Comparison of ENCODE assay signal across 8 cellular contexts in the genomic region with DNA sequence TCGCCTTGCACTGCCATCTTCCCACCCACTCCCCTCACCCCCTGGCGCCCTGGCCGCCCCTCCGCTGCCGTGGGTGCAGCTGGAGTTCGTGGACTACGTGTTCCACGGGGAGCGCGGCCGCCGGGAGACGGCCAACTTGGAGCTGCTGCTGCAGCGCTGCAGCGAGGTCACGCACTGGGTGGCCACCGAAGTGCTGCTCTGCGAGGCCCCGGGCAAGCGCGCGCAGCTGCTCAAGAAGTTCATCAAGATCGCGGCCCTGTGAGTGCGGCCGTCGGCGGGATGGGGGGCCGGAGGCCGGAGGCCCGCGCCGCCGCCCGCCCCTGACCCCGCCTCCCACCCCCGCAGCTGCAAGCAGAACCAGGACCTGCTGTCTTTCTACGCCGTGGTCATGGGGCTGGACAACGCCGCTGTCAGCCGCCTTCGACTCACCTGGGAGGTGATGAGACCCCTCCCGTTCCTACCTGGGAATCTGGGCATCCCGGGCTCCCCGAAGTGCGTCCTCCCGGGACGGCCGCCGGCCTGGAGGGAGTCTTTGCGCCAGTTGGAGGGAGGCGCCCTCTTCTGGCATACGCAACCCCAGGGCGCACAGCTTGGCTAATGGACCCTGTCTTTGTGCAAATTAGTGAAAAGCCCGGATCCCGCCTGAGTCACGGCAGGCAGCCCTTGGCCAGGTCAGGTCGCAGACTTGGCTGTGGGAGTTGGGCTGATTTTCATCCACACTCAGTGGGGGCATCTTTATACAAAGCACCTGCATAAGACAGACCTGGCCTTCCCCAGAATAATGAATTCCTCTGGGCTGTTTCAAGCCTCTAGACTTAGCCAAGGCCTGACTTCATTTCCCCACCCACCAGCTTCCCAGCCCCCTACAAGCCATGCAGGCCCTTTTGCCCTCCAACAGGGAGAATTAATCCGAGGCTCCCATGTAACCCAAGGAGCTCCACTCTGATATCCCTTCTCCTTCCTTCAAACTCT. TPM values are rescaled to one million over a fixed set of nuclear protein-coding genes. Genes with fewer than 3 reads are reported as not detected.
A peak's percentile ranks its signal among the peaks of the same experiment; 100 is the strongest.
DNase-seq lines count a peak whose midpoint lies in the region; ATAC-seq and TF ChIP-seq lines count a peak whose summit lies in the region.

No MANE protein-coding gene starts in this region.

- H3K36me3 ChIP-seq in Caco-2 (ENCODE audit: control insufficient read depth, insufficient read depth, low read length): no peaks in the 10 kb centered on the region; the same call in 1 of the 2 replicates

- H3K4me3 Mint-ChIP-seq in Caco-2 (ENCODE audit: unreplicated experiment): peak overlapping the region; percentile 32
- H3K4me3 Mint-ChIP-seq in WTC11: peak overlapping the region; percentile 82

- CTCF ChIA-PET in Caco-2 (lab: Charles Lee): interaction anchor here (0.7 to 1.1 kb wide), 2 partner anchors 11 to 28 kb away, joined by 3 read pairs; partner anchors contain the start of gene WIPF2
- CTCF ChIA-PET in WTC11 (lab: Charles Lee): interaction anchor here (0.5 to 5.5 kb wide), 30 partner anchors 9 to 266 kb away, joined by 3 to 75 read pairs (median 4); partner anchors contain the start of genes CDC6, CSF3, RAPGEFL1 and WIPF2

- intact Hi-C loops in Caco-2 (cut with micrococcal nuclease; ENCODE audit: unreplicated experiment): no loop called here

- BruUV-seq in Caco-2 (replicated peaks; lab: Mats Ljungman, UMichigan): no TSS peak

- no peaks in the 10 kb centered on the region for H3K4me1 ChIP-seq in Caco-2

- POLR2A ChIA-PET in Caco-2 (lab: Charles Lee) (no interaction called here), WTC11 (lab: Charles Lee) (interaction anchor here (0.7 to 1.4 kb wide), 5 partner anchors 11 to 79 kb away, joined by 3 read pairs; partner anchors contain the start of gene WIPF2)

- no peak overlapping the region for H3K4me3 ChIP-seq in Caco-2 (ENCODE audit: low read depth, low read length)

- peak; percentile 65 for ATAC-seq in GM21528 (IDR thresholded peaks at IDR 0.05; ENCODE audit: low FRiP score, unreplicated experiment)
- peak; percentile 73 for ATAC-seq in WTC11
- ATAC-seq in HG03139 (IDR thresholded peaks at IDR 0.05; ENCODE audit: unreplicated experiment): no peak

- DNase-seq in Caco-2: peak in 1 of 2 experiments; percentile 50
- DNase-seq in MV-4-11 (lab: John Stamatoyannopoulos, UW): peak; percentile 47
- peak; percentile 84 for DNase-seq in WTC11 (ENCODE audit: low spot score)
- DNase-seq in central memory CD4-positive, alpha-beta T cell: peak; percentile 50
- peak; percentile 81 for DNase-seq in iris pigment epithelial cell (ENCODE audit: low read depth)
- DNase-seq in stimulated activated CD4-positive, alpha-beta T cell treated with anti-CD3 and anti-CD28 coated beads, Interleukin-12 subunit alpha, Interleukin-12 subunit beta, amount 100 ng/mL, for 4 hours: peak; percentile 62

- H3K27ac Mint-ChIP-seq in Caco-2 (ENCODE audit: unreplicated experiment): no peak overlapping the region
- no peak overlapping the region for H3K27ac Mint-ChIP-seq in WTC11

- TF ChIP-seq CTCF in Caco-2 (IDR thresholded peaks at IDR 0.05; ENCODE audit: insufficient read depth in 1 of 2, low read depth in 1 of 2, low read length in 1 of 2, severe bottlenecking in 1 of 2, unreplicated experiment in 1 of 2) (peak; percentile 23 to 30), WTC11 (IDR thresholded peaks at IDR 0.05) (no peak; the same call in 1 of the 2 replicates)

- H3K4me1 Mint-ChIP-seq in Caco-2 (ENCODE audit: low read depth, unreplicated experiment) (no peaks in the 10 kb centered on the region), WTC11 (peaks cover 37% of the 10 kb centered on the region)

- no peaks in the 10 kb centered on the region for H3K27me3 Mint-ChIP-seq in Caco-2 (ENCODE audit: insufficient read depth, unreplicated experiment)
- H3K27me3 Mint-ChIP-seq in WTC11 (ENCODE audit: low read depth): peaks cover 3% of the 10 kb centered on the region; the same call in 1 of the 2 replicates

- H3K27me3 ChIP-seq in Caco-2 (replicated peaks; ENCODE audit: control insufficient read depth, insufficient read depth, low read length): no peaks in the 10 kb centered on the region

- no peaks in the 10 kb centered on the region for H3K9me3 Mint-ChIP-seq in Caco-2 (ENCODE audit: unreplicated experiment)
- no peaks in the 10 kb centered on the region for H3K9me3 Mint-ChIP-seq in WTC11

- H3K9me3 ChIP-seq in Caco-2: no peaks in the 10 kb centered on the region

- H3K36me3 Mint-ChIP-seq in Caco-2 (ENCODE audit: insufficient read depth, unreplicated experiment) (peaks cover 5% of the 10 kb centered on the region), WTC11 (peaks cover 5% of the 10 kb centered on the region; the same call in 1 of the 2 replicates)

TF ChIP-seq in WTC11, 78 proteins besides CTCF, POLR2A, EP300 and RAD21 (continues in another document):
- TF ChIP-seq ZNF219 (CRISPR knock-in tag; IDR thresholded peaks at IDR 0.05; ENCODE audit: borderline replicate concordance) (no peak), RORB (CRISPR knock-in tag; IDR thresholded peaks at IDR 0.05) (no peak), EMX1 (CRISPR knock-in tag; IDR thresholded peaks at IDR 0.05) (no peak), ZSCAN18 (CRISPR knock-in tag; IDR thresholded peaks at IDR 0.05) (no peak), ATF2 (CRISPR knock-in tag; IDR thresholded peaks at IDR 0.05; ENCODE audit: borderline replicate concordance, low read depth) (no peak), FOXP1 (CRISPR knock-in tag; IDR thresholded peaks at IDR 0.05; ENCODE audit: borderline replicate concordance) (no peak), E2F5 (CRISPR knock-in tag; IDR thresholded peaks at IDR 0.05) (no peak), ATF1 (CRISPR knock-in tag; IDR thresholded peaks at IDR 0.05) (no peak)
- TF ChIP-seq, protein P1, sequence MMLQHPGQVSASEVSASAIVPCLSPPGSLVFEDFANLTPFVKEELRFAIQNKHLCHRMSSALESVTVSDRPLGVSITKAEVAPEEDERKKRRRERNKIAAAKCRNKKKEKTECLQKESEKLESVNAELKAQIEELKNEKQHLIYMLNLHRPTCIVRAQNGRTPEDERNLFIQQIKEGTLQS (CRISPR knock-in tag; conservative IDR thresholded peaks at IDR 0.05): no peak

RNA-seq across cellular contexts. Expression of gene RAPGEFL1, which starts 14.3 kb away (rescaled TPM):
- 13.2 and 15.0 TPM in 2 replicates for total RNA-seq in Caco-2 (2022)
- 19.9 to 23.0 TPM (median 19.9 TPM) in 3 replicates for total RNA-seq in WTC11 (2021)

RNA-seq across cellular contexts. Expression of gene WIPF2, which starts 27.6 kb away (rescaled TPM):
- total RNA-seq in Caco-2 (2022) (33.4 and 38.3 TPM in 2 replicates), WTC11 (2021) (23.0 to 24.6 TPM (median 23.8 TPM) in 3 replicates)

RNA-seq across cellular contexts. Expression of gene CASC3, which starts 51.2 kb away (rescaled TPM):
- total RNA-seq in Caco-2 (2022) (102 and 110 TPM in 2 replicates), WTC11 (2021) (107 to 119 TPM (median 115 TPM) in 3 replicates)
